In the genomic region with DNA sequence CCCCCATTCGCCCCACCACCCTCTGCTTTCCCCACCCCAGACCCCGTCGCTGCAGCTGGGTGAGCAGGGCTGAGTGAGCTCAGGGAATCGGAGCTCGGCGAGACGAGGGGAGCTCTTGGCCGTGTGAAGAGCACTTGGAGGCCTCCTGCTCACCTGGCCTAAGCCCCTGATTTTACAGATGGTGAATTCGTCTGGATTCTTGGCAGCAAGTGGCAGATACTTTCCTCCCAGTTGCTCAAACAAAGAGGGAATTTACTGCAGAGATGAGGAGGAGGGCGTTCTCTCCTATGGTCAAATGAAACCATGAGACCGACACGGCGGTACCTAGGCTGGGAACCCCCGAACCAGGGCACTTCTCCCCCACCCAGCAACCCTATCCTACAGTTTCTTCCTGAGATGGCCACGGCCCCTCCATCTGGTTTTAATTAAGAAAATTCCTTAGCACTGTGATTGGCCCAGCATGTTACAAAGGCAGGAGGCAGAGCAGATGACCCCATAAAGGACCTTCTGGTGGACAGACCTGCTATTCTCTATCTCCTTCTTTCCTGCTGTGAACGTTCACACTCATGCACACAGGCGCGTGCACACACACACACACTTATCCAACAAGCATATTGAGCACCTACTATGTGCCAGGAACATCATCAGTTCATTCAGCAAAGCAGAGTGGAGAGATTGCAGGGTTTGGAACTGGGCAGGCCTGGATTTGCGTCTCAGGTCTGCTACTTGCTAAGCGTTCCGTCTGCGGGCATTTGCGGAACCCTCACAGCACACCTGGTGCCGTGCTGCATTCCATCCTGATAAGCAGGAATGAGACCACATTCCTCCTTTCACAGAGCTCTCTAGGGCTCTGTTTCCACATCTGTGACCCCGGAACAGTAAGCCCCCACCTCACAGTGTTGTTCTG, we compare ENCODE assay signal across 8 cellular contexts.
DNase-seq lines count a peak whose midpoint lies in the region; ATAC-seq and TF ChIP-seq lines count a peak whose summit lies in the region.

No MANE protein-coding gene starts in this region.

- ATAC-seq in GM21447 (IDR thresholded peaks at IDR 0.05; ENCODE audit: unreplicated experiment): no peak
- no peak for ATAC-seq in GM21786 (IDR thresholded peaks at IDR 0.05; ENCODE audit: unreplicated experiment)
- no peak for ATAC-seq in GM19328 (IDR thresholded peaks at IDR 0.05; ENCODE audit: unreplicated experiment)
- ATAC-seq in GM18861 (IDR thresholded peaks at IDR 0.05; ENCODE audit: unreplicated experiment): no peak

- H4K12ac ChIP-seq in trophoblast cell (ENCODE audit: low read depth, low read length): no peak overlapping the region

- H3K23ac ChIP-seq in trophoblast cell (ENCODE audit: low read length): no peak overlapping the region

- no peak overlapping the region for H2BK5ac ChIP-seq in trophoblast cell (ENCODE audit: low read depth, low read length, poor library complexity)

- no peak overlapping the region for H2AFZ ChIP-seq in trophoblast cell (ENCODE audit: insufficient read depth, low read length, poor library complexity)

- H3K27me3 Mint-ChIP-seq in glutamatergic neuron (ENCODE audit: unreplicated experiment): peaks cover 25% of the 10 kb centered on the region

- peaks cover 5% of the 10 kb centered on the region for H3K79me1 ChIP-seq in trophoblast cell (ENCODE audit: low read length)

- TF ChIP-seq CTCF in glutamatergic neuron (IDR thresholded peaks at IDR 0.05; ENCODE audit: partially characterized antibody, unreplicated experiment): no peak

- H3K4me1 ChIP-seq in trophoblast cell (ENCODE audit: control insufficient read depth in 1 of 2, insufficient read depth in 2 of 2, low read length in 2 of 2): peaks cover 16 to 22% of the 10 kb centered on the region in 2 experiments

- no peak overlapping the region for H3K14ac ChIP-seq in trophoblast cell (ENCODE audit: low read length)

- H3K27ac ChIP-seq in trophoblast cell (ENCODE audit: low read depth, low read length): peak overlapping the region; percentile 44

- no peaks in the 10 kb centered on the region for H3K27me3 ChIP-seq in trophoblast cell (ENCODE audit: insufficient read depth, low read length)

- no peak overlapping the region for H2BK120ac ChIP-seq in trophoblast cell (ENCODE audit: insufficient read depth, low read length, poor library complexity)

- peaks cover 38% of the 10 kb centered on the region for H3K4me1 Mint-ChIP-seq in glutamatergic neuron (ENCODE audit: low read depth, unreplicated experiment)

- no peak overlapping the region for H4K8ac ChIP-seq in trophoblast cell (ENCODE audit: low read depth, low read length)

- no peak overlapping the region for H3K9ac ChIP-seq in trophoblast cell (ENCODE audit: low read length)

- WGBS in trophoblast cell (ENCODE audit: extremely low coverage, insufficient coverage, insufficient read length): no CpG with 5 or more reads among the region's 25 CpGs

- no peaks in the 10 kb centered on the region for H3K79me2 ChIP-seq in trophoblast cell (ENCODE audit: control insufficient read depth, insufficient read depth, low read length, poor library complexity)

- peak; percentile 61 for DNase-seq in EL
- peak; percentile 85 for DNase-seq in SK-N-DZ (ENCODE audit: low spot score)
- DNase-seq in glutamatergic neuron: no peak
- no peak for DNase-seq in trophoblast cell

- no peak overlapping the region for H3K4me3 ChIP-seq in trophoblast cell (ENCODE audit: low read depth, low read length)

- H3K9me3 Mint-ChIP-seq in glutamatergic neuron (ENCODE audit: unreplicated experiment): peaks cover 24% of the 10 kb centered on the region

- peaks cover 4% of the 10 kb centered on the region for H3K36me3 Mint-ChIP-seq in glutamatergic neuron (ENCODE audit: unreplicated experiment)

- no peak overlapping the region for H3K4ac ChIP-seq in trophoblast cell (ENCODE audit: low read depth, low read length)

- H3K9me3 ChIP-seq in trophoblast cell (ENCODE audit: insufficient read depth, low read depth, low read length): peaks cover 2% of the 10 kb centered on the region

- H3K4me3 Mint-ChIP-seq in glutamatergic neuron (ENCODE audit: unreplicated experiment): no peak overlapping the region

- no peak overlapping the region for H2BK12ac ChIP-seq in trophoblast cell (ENCODE audit: low read length)

- peak overlapping the region; percentile 96 for H3K27ac Mint-ChIP-seq in glutamatergic neuron (ENCODE audit: unreplicated experiment)

- H3K4me2 ChIP-seq in trophoblast cell (ENCODE audit: low read length): peak overlapping the region; percentile 26

- no peak overlapping the region for H3K18ac ChIP-seq in trophoblast cell (ENCODE audit: low read length)

- H2AK5ac ChIP-seq in trophoblast cell (ENCODE audit: low read length): no peak overlapping the region

- H3K36me3 ChIP-seq in trophoblast cell (ENCODE audit: control insufficient read depth in 1 of 2, insufficient read depth in 2 of 2, low read length in 2 of 2): no peaks in the 10 kb centered on the region

- no peak overlapping the region for H4K91ac ChIP-seq in trophoblast cell (ENCODE audit: low read depth, low read length)

Comparison
In these comparisons a context has a peak if more than half of its experiments do, and no peak if none do; other contexts are left out.
1. DNase-seq: peak in EL (single experiment) and SK-N-DZ (single experiment); none in glutamatergic neuron (single experiment) and trophoblast cell (0 of 2).